Comparison of ENCODE assay signal across 8 cellular contexts in the genomic region with DNA sequence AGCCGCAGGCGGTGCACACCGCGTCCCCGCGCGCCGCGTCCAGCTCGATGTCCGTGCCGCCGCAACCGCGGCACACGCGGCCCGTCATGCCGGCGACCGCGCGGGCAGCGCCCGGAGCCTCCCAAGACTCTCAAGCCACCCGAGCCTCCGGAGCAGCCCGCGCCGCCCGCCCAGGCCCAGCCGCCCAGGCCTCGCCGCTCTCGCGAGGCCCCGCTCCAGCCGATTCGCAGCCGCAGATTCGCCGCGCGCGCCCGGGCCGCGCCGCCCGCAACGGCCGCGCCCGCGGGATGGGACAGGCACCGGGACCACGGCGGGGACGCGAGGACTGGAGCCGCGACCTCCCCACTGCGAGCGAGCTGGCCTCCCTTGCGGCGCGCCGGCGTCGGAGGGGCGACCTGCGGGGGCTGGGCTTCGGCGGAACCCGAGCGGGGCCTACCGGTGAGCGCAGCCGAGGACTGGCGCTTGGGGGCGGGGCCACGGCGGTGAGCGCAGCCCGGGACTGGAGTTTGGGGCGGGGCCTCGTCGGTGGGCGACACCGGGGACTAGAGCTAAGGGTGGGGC. TPM values are rescaled to one million over a fixed set of nuclear protein-coding genes. Genes with fewer than 3 reads are reported as not detected.
A peak's percentile ranks its signal among the peaks of the same experiment; 100 is the strongest.
DNase-seq lines count a peak whose midpoint lies in the region; ATAC-seq and TF ChIP-seq lines count a peak whose summit lies in the region.

A gene with protein sequence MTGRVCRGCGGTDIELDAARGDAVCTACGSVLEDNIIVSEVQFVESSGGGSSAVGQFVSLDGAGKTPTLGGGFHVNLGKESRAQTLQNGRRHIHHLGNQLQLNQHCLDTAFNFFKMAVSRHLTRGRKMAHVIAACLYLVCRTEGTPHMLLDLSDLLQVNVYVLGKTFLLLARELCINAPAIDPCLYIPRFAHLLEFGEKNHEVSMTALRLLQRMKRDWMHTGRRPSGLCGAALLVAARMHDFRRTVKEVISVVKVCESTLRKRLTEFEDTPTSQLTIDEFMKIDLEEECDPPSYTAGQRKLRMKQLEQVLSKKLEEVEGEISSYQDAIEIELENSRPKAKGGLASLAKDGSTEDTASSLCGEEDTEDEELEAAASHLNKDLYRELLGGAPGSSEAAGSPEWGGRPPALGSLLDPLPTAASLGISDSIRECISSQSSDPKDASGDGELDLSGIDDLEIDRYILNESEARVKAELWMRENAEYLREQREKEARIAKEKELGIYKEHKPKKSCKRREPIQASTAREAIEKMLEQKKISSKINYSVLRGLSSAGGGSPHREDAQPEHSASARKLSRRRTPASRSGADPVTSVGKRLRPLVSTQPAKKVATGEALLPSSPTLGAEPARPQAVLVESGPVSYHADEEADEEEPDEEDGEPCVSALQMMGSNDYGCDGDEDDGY (minus strand): TSS at position 460 of the 561 bp plus-strand sequence. CDS start 372 bp downstream, at position 88.

- peaks cover 35% of the 10 kb centered on the region for H3K4me1 Mint-ChIP-seq in activated CD4-positive, alpha-beta T cell treated with anti-CD3 and anti-CD28 coated beads for 36 hours

- no peaks in the 10 kb centered on the region for H3K27me3 ChIP-seq in ACC112 (ENCODE audit: insufficient read depth, low read length)

- peaks cover 7% of the 10 kb centered on the region for H3K36me3 Mint-ChIP-seq in activated CD4-positive, alpha-beta T cell treated with anti-CD3 and anti-CD28 coated beads for 36 hours (ENCODE audit: low read depth)

- CTCF ChIA-PET in activated CD4-positive, alpha-beta T cell treated with anti-CD3 and anti-CD28 coated beads for 36 hours (lab: Charles Lee): interaction anchor here (0.6 to 1.0 kb wide), 3 partner anchors 11 to 13 kb away, joined by 3 to 11 read pairs (median 3); partner anchors contain the start of gene PACS2

- H3K27ac Mint-ChIP-seq in activated CD4-positive, alpha-beta T cell treated with anti-CD3 and anti-CD28 coated beads for 36 hours: peak within 1 kb of the TSS; percentile 86

- H3K79me2 ChIP-seq in ACC112 (ENCODE audit: control insufficient read depth, insufficient read depth, low read length, unreplicated experiment): peaks cover 30% of the 10 kb centered on the region

- intact Hi-C loops in activated CD4-positive, alpha-beta T cell treated with anti-CD3 and anti-CD28 coated beads for 36 hours (cut with DNase I, micrococcal nuclease): loop anchor here (1.0 to 5.0 kb wide), 14 partner anchors 14 to 623 kb away; partner anchors contain the start of genes PACS2 (in 2 of the 2), BTBD6 (in 1 of the 2), CDCA4 (in 1 of the 2) and CLBA1 (in 1 of the 2)

- H3K36me3 ChIP-seq in ACC112 (ENCODE audit: insufficient read depth, low read length): no peaks in the 10 kb centered on the region

- TF ChIP-seq CTCF in choroid plexus epithelial cell (conservative IDR thresholded peaks at IDR 0.05; ENCODE audit: low read depth, low read length): no peak

- POLR2A ChIA-PET in activated CD4-positive, alpha-beta T cell treated with anti-CD3 and anti-CD28 coated beads for 36 hours (lab: Charles Lee): interaction anchor here (0.7 to 1.7 kb wide), 9 partner anchors 8 to 548 kb away, joined by 3 to 23 read pairs (median 4); partner anchors contain the start of genes BTBD6, PACS2 and SIVA1

- H2AFZ ChIP-seq in ACC112 (ENCODE audit: low read length, unreplicated experiment): peak within 1 kb of the TSS; percentile 95

- no peaks in the 10 kb centered on the region for H3K9me3 Mint-ChIP-seq in activated CD4-positive, alpha-beta T cell treated with anti-CD3 and anti-CD28 coated beads for 36 hours (ENCODE audit: low read depth)

- no peaks in the 10 kb centered on the region for H3K27me3 Mint-ChIP-seq in activated CD4-positive, alpha-beta T cell treated with anti-CD3 and anti-CD28 coated beads for 36 hours

- peak within 1 kb of the TSS; percentile 64 for H3K27ac ChIP-seq in ACC112 (ENCODE audit: low read depth, low read length)

- ATAC-seq in GM18867 (IDR thresholded peaks at IDR 0.05; ENCODE audit: unreplicated experiment): peak; percentile 84
- ATAC-seq in HG03095 (IDR thresholded peaks at IDR 0.05; ENCODE audit: unreplicated experiment): peak; percentile 76
- peak; percentile 92 for ATAC-seq in activated CD4-positive, alpha-beta T cell treated with anti-CD3 and anti-CD28 coated beads for 36 hours

- DNase-seq in NCI-H2227 (lab: John Stamatoyannopoulos, UW; ENCODE audit: unreplicated experiment) (peak; percentile 96), choroid plexus epithelial cell (ENCODE audit: low read depth) (peak; percentile 93), kidney tubule cell (ENCODE audit: low spot score) (peak; percentile 93)
- peak; percentile 99 for DNase-seq in activated CD4-positive, alpha-beta T cell treated with anti-CD3 and anti-CD28 coated beads for 36 hours
- DNase-seq in stimulated activated CD4-positive, alpha-beta T cell treated with anti-CD3 and anti-CD28 coated beads, Interleukin-1b, Interleukin-23, amount 100 ng/mL, for 24 hours (ENCODE audit: low read depth in 4 of 4, low spot score in 1 of 4): peak; percentile 91 to 99 (median 96)

- peaks cover 9% of the 10 kb centered on the region for H3K4me1 ChIP-seq in ACC112 (ENCODE audit: control insufficient read depth, insufficient read depth, low read length, unreplicated experiment)

- H3K4me3 Mint-ChIP-seq in activated CD4-positive, alpha-beta T cell treated with anti-CD3 and anti-CD28 coated beads for 36 hours: peak within 1 kb of the TSS; percentile 86

- H3K4me3 ChIP-seq in ACC112 (ENCODE audit: low read depth, low read length) (peak within 1 kb of the TSS; percentile 100), choroid plexus epithelial cell (ENCODE audit: low read depth, low read length) (peak within 1 kb of the TSS; percentile 91)

RNA-seq across cellular contexts. Expression of the gene that starts here (rescaled TPM):
- total RNA-seq in activated CD4-positive, alpha-beta T cell treated with anti-CD3 and anti-CD28 coated beads for 36 hours: 10 to 100 TPM; 20.0 to 28.1 TPM

Comparison
In these comparisons a context has a peak if more than half of its experiments do, and no peak if none do; other contexts are left out.
1. Peak in every context shown above with its lines: DNase-seq, ATAC-seq, H3K4me3 ChIP-seq and H3K27ac ChIP-seq.